Comparison of ENCODE assay signal across 8 cellular contexts in genomic region chr11:36377759-36378553, GRCh38.
A peak's percentile ranks its signal among the peaks of the same experiment; 100 is the strongest.
DNase-seq lines count a peak whose midpoint lies in the region; ATAC-seq, FAIRE-seq and TF ChIP-seq lines count a peak whose summit lies in the region.

No MANE protein-coding gene starts in this region.

- H3K9me3 ChIP-seq in SJSA1 (replicated peaks) (no peaks in the 10 kb centered on the region), sigmoid colon (no peaks in the 10 kb centered on the region)

- intact Hi-C loops in sigmoid colon (cut with DNase I), result no loop called here

- ATAC-seq in foreskin keratinocyte, result no peak
- ATAC-seq in HG02973 (IDR thresholded peaks at IDR 0.05; ENCODE audit: unreplicated experiment), result no peak

- H3K4me3 ChIP-seq in SJSA1, result peak overlapping the region; percentile 71
- H3K4me3 ChIP-seq in sigmoid colon, result peak overlapping the region; percentile 6 to 56 (median 48)

- H3K4me1 ChIP-seq in SJSA1 (replicated peaks), result peaks cover 20% of the 10 kb centered on the region
- H3K4me1 ChIP-seq in foreskin keratinocyte, result peaks cover 10% of the 10 kb centered on the region
- H3K4me1 ChIP-seq in sigmoid colon, result peaks cover 0 to 23% (median 17%) of the 10 kb centered on the region in 4 donors

- TF ChIP-seq EP300 in sigmoid colon (IDR thresholded peaks at IDR 0.05), result no peak

- no peak for TF ChIP-seq CTCF in foreskin keratinocyte (conservative IDR thresholded peaks at IDR 0.05)
- no peak for TF ChIP-seq CTCF in sigmoid colon (IDR thresholded peaks at IDR 0.05)

- no peak for TF ChIP-seq POLR2A in GM12892 (IDR thresholded peaks at IDR 0.05; ENCODE audit: low read depth, low read length)
- no peak for TF ChIP-seq POLR2A in sigmoid colon (IDR thresholded peaks at IDR 0.05)

- FAIRE-seq in GM12892 (lab: Jason Lieb, UNC), result peak; percentile 82

- no peak for DNase-seq in GM12892 (ENCODE audit: insufficient read length)
- no peak for DNase-seq in SJSA1 (ENCODE audit: low read depth in 1 of 2, low spot score in 2 of 2)
- DNase-seq in foreskin keratinocyte, result no peak
- DNase-seq in sigmoid colon, result no peak
- no peak for DNase-seq in activated CD4-positive, CD25-positive, alpha-beta regulatory T cell treated with anti-CD3 and anti-CD28 coated beads, Interleukin-2, amount 50 U/mL, for 72 hours
- no peak for DNase-seq in activated effector memory CD4-positive, alpha-beta T cell treated with anti-CD3 and anti-CD28 coated beads, Interleukin-2, amount 50 U/mL, for 16 hours
- no peak for DNase-seq in NK-92 (lab: John Stamatoyannopoulos, UW; ENCODE audit: unreplicated experiment)

- H3K27ac ChIP-seq in SJSA1 (peak overlapping the region; percentile 56), foreskin keratinocyte (peak overlapping the region; percentile 49), sigmoid colon (peak overlapping the region in 3 of 4 donors; percentile 31 to 48 (median 33))

- H3K27me3 ChIP-seq in SJSA1 (replicated peaks), result no peaks in the 10 kb centered on the region
- no peaks in the 10 kb centered on the region for H3K27me3 ChIP-seq in foreskin keratinocyte
- peaks cover 5 to 42% (median 14%) of the 10 kb centered on the region in 3 donors for H3K27me3 ChIP-seq in sigmoid colon

- H3K36me3 ChIP-seq in SJSA1 (peaks cover 62% of the 10 kb centered on the region), sigmoid colon (no peaks in the 10 kb centered on the region)

- 10 to 12% methylated on average over 22 of the region's 22 CpGs for WGBS in sigmoid colon, 2 donors
